In the genomic region with DNA sequence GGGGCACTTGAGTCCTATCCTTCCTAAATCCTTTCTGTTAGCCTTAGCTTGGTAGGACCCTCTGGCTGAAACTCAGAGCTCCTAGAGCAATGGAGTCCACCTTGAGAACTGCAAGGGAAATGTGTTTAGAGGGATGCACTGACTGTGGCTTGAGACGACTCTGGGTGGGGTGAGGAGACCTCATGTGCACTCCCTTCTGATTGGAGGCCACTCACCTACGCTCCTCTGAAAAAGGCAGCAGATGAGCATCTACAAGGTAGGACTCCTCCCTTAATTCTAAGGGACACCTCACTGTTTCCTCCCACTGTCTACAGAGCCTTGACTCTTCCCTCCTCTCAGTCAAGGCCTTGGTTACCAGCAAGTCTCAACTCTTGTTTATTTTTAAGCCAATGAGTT, we compare ENCODE assay signal across 12 cellular contexts. TPM values are rescaled to one million over a fixed set of nuclear protein-coding genes. Genes with fewer than 3 reads are reported as not detected.
DNase-seq lines count a peak whose midpoint lies in the region; ATAC-seq and TF ChIP-seq lines count a peak whose summit lies in the region.
"Had no signal": no experiment of that assay in that cellular context is flagged by ENCODE, and none has a peak within 500 bp of the region (broad histone marks: within the 10 kb centered on the region; RNA-seq: fewer than 3 reads in every experiment).

No MANE protein-coding gene starts in this region.

- H3K27me3 ChIP-seq in SK-N-SH (ENCODE audit: insufficient read depth) (no peaks in the 10 kb centered on the region), iPS-15b (ENCODE audit: control insufficient read depth, insufficient read depth, low read length) (no peaks in the 10 kb centered on the region)

- H3K9me3 Mint-ChIP-seq in activated T-helper 2 cell treated with anti-CD3 and anti-CD28 coated beads, Interferon-gamma antibody, Interleukin-2, Interleukin-4, amounts not matched to agents 10 μg/mL and 5 μg/mL and 100 μg/mL, durations not matched to agents 14 hours and 24 hours and 36 hours, result no peaks in the 10 kb centered on the region

- no peaks in the 10 kb centered on the region for H4K20me1 ChIP-seq in SK-N-SH (ENCODE audit: insufficient read depth)

- no peak for TF ChIP-seq EP300 in SK-N-SH (IDR thresholded peaks at IDR 0.05; ENCODE audit: borderline replicate concordance in 1 of 2, low read depth in 1 of 2, low read length in 1 of 2)

- peak overlapping the region in 1 of 2 experiments; percentile 88; a peak in 1 of 4 replicates for H3K27ac ChIP-seq in SK-N-SH (ENCODE audit: low read depth in 2 of 2, low read length in 1 of 2)
- peak overlapping the region; percentile 97 for H3K27ac ChIP-seq in substantia nigra (ENCODE audit: low read depth, low read length, poor library complexity, severe bottlenecking)

- CTCF ChIA-PET in SK-N-SH (lab: Yijun Ruan, JAX), result interaction anchor here (0.9 to 8.2 kb wide), 10 partner anchors 11 to 286 kb away, joined by 3 to 46 read pairs (median 5); partner anchors contain the start of genes AAAS and NPFF

- H3K36me3 Mint-ChIP-seq in activated T-helper 2 cell treated with anti-CD3 and anti-CD28 coated beads, Interferon-gamma antibody, Interleukin-2, Interleukin-4, amounts not matched to agents 10 μg/mL and 5 μg/mL and 100 μg/mL, durations not matched to agents 14 hours and 24 hours and 36 hours (ENCODE audit: low read depth), result peaks cover 3% of the 10 kb centered on the region

- peak overlapping the region; percentile 90 for H3K4me3 Mint-ChIP-seq in activated T-helper 2 cell treated with anti-CD3 and anti-CD28 coated beads, Interferon-gamma antibody, Interleukin-2, Interleukin-4, amounts not matched to agents 10 μg/mL and 5 μg/mL and 100 μg/mL, durations not matched to agents 14 hours and 24 hours and 36 hours (ENCODE audit: low read depth)

- peaks cover 5 to 6% of the 10 kb centered on the region in 2 experiments for H3K36me3 ChIP-seq in SK-N-SH (replicated peaks in 1 of 2; ENCODE audit: control insufficient read depth in 1 of 2, insufficient read depth in 2 of 2, low read length in 1 of 2)
- peaks cover under 1% of the 10 kb centered on the region for H3K36me3 ChIP-seq in iPS-15b (ENCODE audit: control insufficient read depth, insufficient read depth, low read length)

- TF ChIP-seq CTCF in SK-N-SH (IDR thresholded peaks at IDR 0.05), result no peak
- TF ChIP-seq CTCF in GM13977 (IDR thresholded peaks at IDR 0.05; ENCODE audit: extremely low read depth, insufficient read depth, missing control alignments), result no peak

- H3K79me2 ChIP-seq in SK-N-SH (ENCODE audit: insufficient read depth), result peaks cover 48% of the 10 kb centered on the region

- POLR2A ChIA-PET in SK-N-SH (lab: Yijun Ruan, JAX), result no interaction called here

- no peak for ATAC-seq in SK-N-SH treated with all-trans-retinoic acid at 6 μM for 48 hours

- H3K4me3 ChIP-seq in SK-N-SH (ENCODE audit: low read depth in 2 of 2, low read length in 1 of 2) (peak overlapping the region; percentile 52 to 72), iPS-15b (ENCODE audit: low read depth, low read length) (peak overlapping the region; percentile 88)

- peaks cover 20% of the 10 kb centered on the region for H3F3A ChIP-seq in SK-N-SH (replicated peaks; ENCODE audit: insufficient read depth)

- no peak for TF ChIP-seq RAD21 in SK-N-SH (IDR thresholded peaks at IDR 0.05; ENCODE audit: low read length)

- no peak for DNase-seq in SK-N-SH
- no peak for DNase-seq in activated T-helper 2 cell treated with anti-CD3 and anti-CD28 coated beads, Interferon-gamma antibody, Interleukin-2, Interleukin-4, amounts not matched to agents 10 μg/mL and 5 μg/mL and 100 μg/mL, durations not matched to agents 14 hours and 24 hours and 36 hours (ENCODE audit: low spot score)
- DNase-seq in substantia nigra (lab: John Stamatoyannopoulos, UW), result no peak
- no peak for DNase-seq in NCI-H1092 treated with DMSO at 0.1 percent for 48 hours (lab: John Stamatoyannopoulos, UW)
- DNase-seq in central memory CD4-positive, alpha-beta T cell, result no peak
- DNase-seq in GM13977 (ENCODE audit: low spot score), result no peak
- DNase-seq: dermis blood vessel endothelial cell, NCI-H1092 had no signal

- peak overlapping the region; percentile 88 for H3K4me2 ChIP-seq in SK-N-SH

- no peaks in the 10 kb centered on the region for H3K9me3 ChIP-seq in SK-N-SH
- H3K9me3 ChIP-seq in iPS-15b (ENCODE audit: control insufficient read depth, insufficient read depth, low read length), result no peaks in the 10 kb centered on the region

- H3K4me1 Mint-ChIP-seq in activated T-helper 2 cell treated with anti-CD3 and anti-CD28 coated beads, Interferon-gamma antibody, Interleukin-2, Interleukin-4, amounts not matched to agents 10 μg/mL and 5 μg/mL and 100 μg/mL, durations not matched to agents 14 hours and 24 hours and 36 hours (ENCODE audit: low read depth), result peaks cover 35% of the 10 kb centered on the region

- H3K9ac ChIP-seq in SK-N-SH, result peak overlapping the region; percentile 30; the same call in 1 of the 2 replicates
- H3K9ac ChIP-seq in iPS-15b (ENCODE audit: low read depth, low read length), result no peak overlapping the region

- H3K27ac Mint-ChIP-seq in activated T-helper 2 cell treated with anti-CD3 and anti-CD28 coated beads, Interferon-gamma antibody, Interleukin-2, Interleukin-4, amounts not matched to agents 10 μg/mL and 5 μg/mL and 100 μg/mL, durations not matched to agents 14 hours and 24 hours and 36 hours, result peak overlapping the region; percentile 80

- in situ Hi-C loops in GM13977 (cut with MboI; ENCODE audit: low pct_unique_long_range_greater_than_20kb, low sequenced_read_pairs, unreplicated experiment), result no loop called here

- H3K4me1 ChIP-seq in SK-N-SH (ENCODE audit: control insufficient read depth in 1 of 2, insufficient read depth in 2 of 2, low read depth in 1 of 2, low read length in 1 of 2), result peaks cover 27 to 54% of the 10 kb centered on the region in 2 experiments
- H3K4me1 ChIP-seq in iPS-15b (ENCODE audit: control insufficient read depth, insufficient read depth, low read length), result peaks cover 30% of the 10 kb centered on the region

- H2AFZ ChIP-seq in SK-N-SH (ENCODE audit: low read depth), result no peak overlapping the region

- H3K9me2 ChIP-seq in SK-N-SH, result no peaks in the 10 kb centered on the region

- intact Hi-C loops in activated T-helper 2 cell treated with anti-CD3 and anti-CD28 coated beads, Interferon-gamma antibody, Interleukin-2, Interleukin-4, amounts not matched to agents 10 μg/mL and 5 μg/mL and 100 μg/mL, durations not matched to agents 14 hours and 24 hours and 36 hours (cut with micrococcal nuclease), result no loop called here

- WGBS in SK-N-SH (ENCODE audit: low lambda C conversion rate), result 88% methylated on average over 2 of the region's 2 CpGs

- H3K27me3 Mint-ChIP-seq in activated T-helper 2 cell treated with anti-CD3 and anti-CD28 coated beads, Interferon-gamma antibody, Interleukin-2, Interleukin-4, amounts not matched to agents 10 μg/mL and 5 μg/mL and 100 μg/mL, durations not matched to agents 14 hours and 24 hours and 36 hours (ENCODE audit: low read depth), result no peaks in the 10 kb centered on the region

TF ChIP-seq in SK-N-SH, 30 proteins besides CTCF, POLR2A, EP300 and RAD21 (continues in another document):
- no peak for TF ChIP-seq ELF1 (IDR thresholded peaks at IDR 0.05)
- no peak for TF ChIP-seq POLR2AphosphoS5 (IDR thresholded peaks at IDR 0.05; ENCODE audit: low read depth, low read length)
- no peak for TF ChIP-seq RXRA (IDR thresholded peaks at IDR 0.05; ENCODE audit: borderline replicate concordance, low read depth)
- TF ChIP-seq TAF1 (IDR thresholded peaks at IDR 0.05; ENCODE audit: borderline replicate concordance, low read depth, low read length), result no peak
- TF ChIP-seq MXI1 (IDR thresholded peaks at IDR 0.05; ENCODE audit: low read depth, low read length), result no peak

TF ChIP-seq in SK-N-SH treated with all-trans-retinoic acid at 6 μM for 48 hours, 23 proteins besides CTCF, POLR2A, EP300 and RAD21 (continues in another document):
- TF ChIP-seq BACH2 (CRISPR knock-in tag; IDR thresholded peaks at IDR 0.05; ENCODE audit: borderline replicate concordance), result no peak
- TF ChIP-seq GLIS3 (CRISPR knock-in tag; IDR thresholded peaks at IDR 0.05), result no peak
- TF ChIP-seq ZFP30 (CRISPR knock-in tag; IDR thresholded peaks at IDR 0.05), result no peak
- TF ChIP-seq TCF4 (CRISPR knock-in tag; IDR thresholded peaks at IDR 0.05; ENCODE audit: borderline replicate concordance), result no peak
- no peak for TF ChIP-seq ISL1 (CRISPR knock-in tag; IDR thresholded peaks at IDR 0.05)
- no peak for TF ChIP-seq ESRRG (CRISPR knock-in tag; IDR thresholded peaks at IDR 0.05)

RNA-seq across cellular contexts. Expression of gene MAP3K12, which starts 1.0 kb away (rescaled TPM):
- polyA plus RNA-seq in SK-N-SH (2012; rRNA removed), result 57.6 and 80.9 TPM in 2 replicates
- 14.1 and 19.6 TPM in 2 replicates for polyA plus RNA-seq in SK-N-SH (2012; cell fraction: cytosol; rRNA removed)
- 412 and 451 TPM in 2 replicates for polyA plus RNA-seq in SK-N-SH (2012; cell fraction: nucleus; rRNA removed)
- 14.4 and 14.7 TPM in 2 replicates for total RNA-seq in activated T-helper 2 cell treated with anti-CD3 and anti-CD28 coated beads, Interferon-gamma antibody, Interleukin-2, Interleukin-4, amounts not matched to agents 10 μg/mL and 5 μg/mL and 100 μg/mL, durations not matched to agents 14 hours and 24 hours and 36 hours

RNA-seq across cellular contexts. Expression of gene TARBP2, which starts 2.9 kb away (rescaled TPM):
- polyA plus RNA-seq in SK-N-SH (2012; rRNA removed), result 57.8 and 69.8 TPM in 2 replicates
- polyA plus RNA-seq in SK-N-SH (2012; cell fraction: cytosol; rRNA removed), result 21.2 and 31.7 TPM in 2 replicates
- polyA plus RNA-seq in SK-N-SH (2012; cell fraction: nucleus; rRNA removed), result 272 and 284 TPM in 2 replicates
- 43.9 and 47.0 TPM in 2 replicates for total RNA-seq in activated T-helper 2 cell treated with anti-CD3 and anti-CD28 coated beads, Interferon-gamma antibody, Interleukin-2, Interleukin-4, amounts not matched to agents 10 μg/mL and 5 μg/mL and 100 μg/mL, durations not matched to agents 14 hours and 24 hours and 36 hours

RNA-seq across cellular contexts. Expression of gene NPFF, which starts 9.1 kb away (rescaled TPM):
- 0.13 TPM in 1 of 2 replicates, not detected in the other for polyA plus RNA-seq in SK-N-SH (2012; rRNA removed)
- polyA plus RNA-seq in SK-N-SH (2012; cell fraction: cytosol; rRNA removed), result not detected in 2 replicates
- polyA plus RNA-seq in SK-N-SH (2012; cell fraction: nucleus; rRNA removed), result 0.40 and 0.66 TPM in 2 replicates
- total RNA-seq in activated T-helper 2 cell treated with anti-CD3 and anti-CD28 coated beads, Interferon-gamma antibody, Interleukin-2, Interleukin-4, amounts not matched to agents 10 μg/mL and 5 μg/mL and 100 μg/mL, durations not matched to agents 14 hours and 24 hours and 36 hours, result not detected in 2 replicates
- total RNA-seq: A172, dermis blood vessel endothelial cell, mesenteric fat pad had no signal

RNA-seq across cellular contexts. Expression of gene PCBP2, which starts 46.3 kb away (rescaled TPM):
- 336 and 368 TPM in 2 replicates for polyA plus RNA-seq in SK-N-SH (2012; rRNA removed)
- polyA plus RNA-seq in SK-N-SH (2012; cell fraction: cytosol; rRNA removed), result 425 and 586 TPM in 2 replicates
- 357 and 676 TPM in 2 replicates for polyA plus RNA-seq in SK-N-SH (2012; cell fraction: nucleus; rRNA removed)
- 985 and 1,001 TPM in 2 replicates for total RNA-seq in activated T-helper 2 cell treated with anti-CD3 and anti-CD28 coated beads, Interferon-gamma antibody, Interleukin-2, Interleukin-4, amounts not matched to agents 10 μg/mL and 5 μg/mL and 100 μg/mL, durations not matched to agents 14 hours and 24 hours and 36 hours

RNA-seq across cellular contexts. Expression of gene PRR13, which starts 56.7 kb away (rescaled TPM):
- 58.5 and 59.3 TPM in 2 replicates for polyA plus RNA-seq in SK-N-SH (2012; rRNA removed)
- polyA plus RNA-seq in SK-N-SH (2012; cell fraction: cytosol; rRNA removed), result 62.4 and 69.7 TPM in 2 replicates
- 39.6 and 44.1 TPM in 2 replicates for polyA plus RNA-seq in SK-N-SH (2012; cell fraction: nucleus; rRNA removed)
- total RNA-seq in activated T-helper 2 cell treated with anti-CD3 and anti-CD28 coated beads, Interferon-gamma antibody, Interleukin-2, Interleukin-4, amounts not matched to agents 10 μg/mL and 5 μg/mL and 100 μg/mL, durations not matched to agents 14 hours and 24 hours and 36 hours, result 178 and 198 TPM in 2 replicates
